In genomic region chr3:23314981-23315805, GRCh38 we compare ENCODE assay signal across 28 cellular contexts.
DNase-seq lines count a peak whose midpoint lies in the region; ATAC-seq, FAIRE-seq and TF ChIP-seq lines count a peak whose summit lies in the region.
"Had no signal": no experiment of that assay in that cellular context is flagged by ENCODE, and none has a peak within 500 bp of the region (broad histone marks: within the 10 kb centered on the region; RNA-seq: fewer than 3 reads in every experiment).

No MANE protein-coding gene starts in this region.

- FAIRE-seq in pancreas (lab: Jason Lieb, UNC), result no peak
- FAIRE-seq: frontal cortex, G401.6, H1, islet of Langerhans, RCC 7860 had no signal

- DNase-seq in activated T-helper 1 cell treated with anti-CD3 and anti-CD28 coated beads, Interleukin-12 subunit alpha, Interleukin-12 subunit beta, Interleukin-2, Interleukin-4 antibody, amounts not matched to agents 30 ng/mL and 10 ng/mL and 1 ng/mL, durations not matched to agents 14 hours and 24 hours and 36 hours (ENCODE audit: low spot score), result no peak
- DNase-seq in fibroblast of pulmonary artery (ENCODE audit: low read depth) (peak; percentile 15), smooth muscle cell (lab: John Stamatoyannopoulos, UW; ENCODE audit: unreplicated experiment) (no peak), pancreas (no peak), SK-N-DZ (ENCODE audit: low spot score) (no peak)
- DNase-seq: activated CD4-positive, alpha-beta T cell treated with anti-CD3 and anti-CD28 coated beads, Interleukin-2, amount 10 ng/mL, durations not matched to agents 24 days and 14 days; activated naive CD4-positive, alpha-beta T cell treated with Interleukin-2 at 50 U/mL for 16 hours; activated T-cell treated with anti-CD3 and anti-CD28 coated beads, Interleukin-2, amount 50 U/mL, for 4 hours; anterior cingulate cortex; CD4-positive, alpha-beta T cell; central memory CD4-positive, alpha-beta T cell; NCI-H1694; NCI-H526 treated with DMSO at 0.1 percent for 48 hours; nephron progenitor cell; T-helper 17 cell; upper lobe of left lung had no signal

- no peaks in the 10 kb centered on the region for H3K4me1 ChIP-seq in HEK293 (ENCODE audit: control insufficient read depth, insufficient read depth, low read length)
- peaks cover 6% of the 10 kb centered on the region for H3K4me1 ChIP-seq in smooth muscle cell (ENCODE audit: low read depth)
- H3K4me1 ChIP-seq in pancreas, result no peaks in the 10 kb centered on the region
- H3K4me1 ChIP-seq: upper lobe of left lung had no signal

- no peak overlapping the region for H3K4me3 Mint-ChIP-seq in activated T-helper 1 cell treated with anti-CD3 and anti-CD28 coated beads, Interleukin-12 subunit alpha, Interleukin-12 subunit beta, Interleukin-2, Interleukin-4 antibody, amounts not matched to agents 30 ng/mL and 10 ng/mL and 1 ng/mL, durations not matched to agents 14 hours and 24 hours and 36 hours
- H3K4me3 Mint-ChIP-seq: activated CD4-positive, alpha-beta T cell treated with anti-CD3 and anti-CD28 coated beads, Interleukin-2, amount 10 ng/mL, durations not matched to agents 24 days and 14 days; activated T-cell treated with anti-CD3 and anti-CD28 coated beads, Interleukin-2, amount 50 U/mL, for 4 hours; CD4-positive, alpha-beta T cell; nephron progenitor cell; T-helper 17 cell had no signal

- no peak for ATAC-seq in GM19395 (IDR thresholded peaks at IDR 0.05; ENCODE audit: unreplicated experiment)
- ATAC-seq in esophagus mucosa, result no peak
- ATAC-seq in pancreas, result no peak
- ATAC-seq: activated T-cell treated with anti-CD3 and anti-CD28 coated beads, Interleukin-2, amount 50 U/mL, for 4 hours; sciatic nerve; T-helper 17 cell had no signal

- H3K4me3 ChIP-seq in HEK293 (ENCODE audit: low read depth, low read length) (no peak overlapping the region), fibroblast of pulmonary artery (replicated peaks; ENCODE audit: low read depth, low read length) (no peak overlapping the region), smooth muscle cell (no peak overlapping the region), pancreas (no peak overlapping the region)
- H3K4me3 ChIP-seq: upper lobe of left lung had no signal

- H3K27me3 ChIP-seq in smooth muscle cell (ENCODE audit: low read depth), result no peaks in the 10 kb centered on the region
- H3K27me3 ChIP-seq in pancreas, result no peaks in the 10 kb centered on the region
- H3K27me3 ChIP-seq: upper lobe of left lung had no signal

- peaks cover 53% of the 10 kb centered on the region for H4K20me1 ChIP-seq in smooth muscle cell (ENCODE audit: low read depth)

- intact Hi-C loops in activated T-helper 1 cell treated with anti-CD3 and anti-CD28 coated beads, Interleukin-12 subunit alpha, Interleukin-12 subunit beta, Interleukin-2, Interleukin-4 antibody, amounts not matched to agents 30 ng/mL and 10 ng/mL and 1 ng/mL, durations not matched to agents 14 hours and 24 hours and 36 hours (cut with micrococcal nuclease), result no loop called here
- intact Hi-C loops in pancreas (cut with DNase I), result no loop called here

- H2AFZ ChIP-seq in smooth muscle cell (ENCODE audit: low read depth), result no peak overlapping the region

- no peaks in the 10 kb centered on the region for H3K36me3 Mint-ChIP-seq in activated T-helper 1 cell treated with anti-CD3 and anti-CD28 coated beads, Interleukin-12 subunit alpha, Interleukin-12 subunit beta, Interleukin-2, Interleukin-4 antibody, amounts not matched to agents 30 ng/mL and 10 ng/mL and 1 ng/mL, durations not matched to agents 14 hours and 24 hours and 36 hours (ENCODE audit: low read depth)

- POLR2A ChIA-PET in HEK293 (lab: Yijun Ruan, JAX), result no interaction called here

- H3K27ac Mint-ChIP-seq in activated T-helper 1 cell treated with anti-CD3 and anti-CD28 coated beads, Interleukin-12 subunit alpha, Interleukin-12 subunit beta, Interleukin-2, Interleukin-4 antibody, amounts not matched to agents 30 ng/mL and 10 ng/mL and 1 ng/mL, durations not matched to agents 14 hours and 24 hours and 36 hours, result peak overlapping the region; percentile 45
- H3K27ac Mint-ChIP-seq: activated CD4-positive, alpha-beta T cell treated with anti-CD3 and anti-CD28 coated beads, Interleukin-2, amount 10 ng/mL, durations not matched to agents 24 days and 14 days; CD4-positive, alpha-beta T cell; nephron progenitor cell; T-helper 17 cell had no signal

- WGBS in smooth muscle cell (ENCODE audit: low lambda C conversion rate), result 72% methylated on average over 5 of the region's 5 CpGs
- WGBS in pancreas, 2 donors, result 80 to 88% methylated on average over 5 of the region's 5 CpGs

- CTCF ChIA-PET in HEK293 (lab: Yijun Ruan, JAX), result no interaction called here

- H3K79me2 ChIP-seq in smooth muscle cell (ENCODE audit: low read depth), result peaks cover 35% of the 10 kb centered on the region

- no peaks in the 10 kb centered on the region for H3K27me3 Mint-ChIP-seq in activated T-helper 1 cell treated with anti-CD3 and anti-CD28 coated beads, Interleukin-12 subunit alpha, Interleukin-12 subunit beta, Interleukin-2, Interleukin-4 antibody, amounts not matched to agents 30 ng/mL and 10 ng/mL and 1 ng/mL, durations not matched to agents 14 hours and 24 hours and 36 hours (ENCODE audit: insufficient read depth)
- H3K27me3 Mint-ChIP-seq: activated CD4-positive, alpha-beta T cell treated with anti-CD3 and anti-CD28 coated beads, Interleukin-2, amount 10 ng/mL, durations not matched to agents 24 days and 14 days; CD4-positive, alpha-beta T cell; T-helper 17 cell had no signal

- TF ChIP-seq CTCF in HEK293 (tag by site-specific recombination; IDR thresholded peaks at IDR 0.05), result no peak
- TF ChIP-seq CTCF in fibroblast of pulmonary artery (IDR thresholded peaks at IDR 0.05; ENCODE audit: low read length, missing control alignments), result no peak
- no peak for TF ChIP-seq CTCF in smooth muscle cell (IDR thresholded peaks at IDR 0.05; ENCODE audit: borderline replicate concordance, insufficient read depth, poor library complexity, severe bottlenecking)
- no peak for TF ChIP-seq CTCF in pancreas (IDR thresholded peaks at IDR 0.05)

- no peaks in the 10 kb centered on the region for H3K4me1 Mint-ChIP-seq in activated T-helper 1 cell treated with anti-CD3 and anti-CD28 coated beads, Interleukin-12 subunit alpha, Interleukin-12 subunit beta, Interleukin-2, Interleukin-4 antibody, amounts not matched to agents 30 ng/mL and 10 ng/mL and 1 ng/mL, durations not matched to agents 14 hours and 24 hours and 36 hours (ENCODE audit: low read depth)
- H3K4me1 Mint-ChIP-seq: activated CD4-positive, alpha-beta T cell treated with anti-CD3 and anti-CD28 coated beads, Interleukin-2, amount 10 ng/mL, durations not matched to agents 24 days and 14 days; nephron progenitor cell; T-helper 17 cell had no signal

- peak overlapping the region; percentile 35 for H3K4me2 ChIP-seq in smooth muscle cell
- H3K4me2 ChIP-seq: KMS-11 had no signal

- peaks cover 15% of the 10 kb centered on the region for H3K9me3 Mint-ChIP-seq in activated T-helper 1 cell treated with anti-CD3 and anti-CD28 coated beads, Interleukin-12 subunit alpha, Interleukin-12 subunit beta, Interleukin-2, Interleukin-4 antibody, amounts not matched to agents 30 ng/mL and 10 ng/mL and 1 ng/mL, durations not matched to agents 14 hours and 24 hours and 36 hours
- H3K9me3 Mint-ChIP-seq: CD4-positive, alpha-beta T cell had no signal

- H3K36me3 ChIP-seq in HEK293 (ENCODE audit: control insufficient read depth in 2 of 2, insufficient read depth in 1 of 2, low read length in 2 of 2), result no peaks in the 10 kb centered on the region
- H3K36me3 ChIP-seq in smooth muscle cell (ENCODE audit: low read depth), result no peaks in the 10 kb centered on the region
- H3K36me3 ChIP-seq in pancreas, result no peaks in the 10 kb centered on the region
- H3K36me3 ChIP-seq: upper lobe of left lung had no signal

- H3K9me3 ChIP-seq in HEK293 (ENCODE audit: control insufficient read depth, insufficient read depth, low read depth, low read length) (no peaks in the 10 kb centered on the region), smooth muscle cell (replicated peaks; ENCODE audit: low read depth) (no peaks in the 10 kb centered on the region), pancreas (no peaks in the 10 kb centered on the region)
- H3K9me3 ChIP-seq: upper lobe of left lung had no signal

- H3K27ac ChIP-seq in HEK293 (ENCODE audit: extremely low read depth, low read depth, low read length) (no peak overlapping the region), smooth muscle cell (ENCODE audit: low read depth) (peak overlapping the region; percentile 18), pancreas (no peak overlapping the region)
- H3K27ac ChIP-seq: epithelial cell of prostate, KMS-11, upper lobe of left lung, VCaP had no signal

- H3F3A ChIP-seq in smooth muscle cell (ENCODE audit: low read depth), result no peaks in the 10 kb centered on the region

- no peak overlapping the region for H3K9ac ChIP-seq in smooth muscle cell (ENCODE audit: low read depth)
- H3K9ac ChIP-seq: KMS-11 had no signal

TF ChIP-seq in HEK293, 187 proteins besides CTCF, POLR2A, EP300 and RAD21:
- no peak for TF ChIP-seq ZNF37A (tag by site-specific recombination; IDR thresholded peaks at IDR 0.05)
- TF ChIP-seq ZNF426 (tag by site-specific recombination; IDR thresholded peaks at IDR 0.05), result no peak
- no peak for TF ChIP-seq ZNF48 (tag by site-specific recombination; IDR thresholded peaks at IDR 0.05)
- no peak for TF ChIP-seq ZNF654 (tag by site-specific recombination; IDR thresholded peaks at IDR 0.05; ENCODE audit: low read depth)
- no peak for TF ChIP-seq ZFP69B (tag by site-specific recombination; IDR thresholded peaks at IDR 0.05)
- no peak for TF ChIP-seq ZNF701 (tag by site-specific recombination; IDR thresholded peaks at IDR 0.05)
- TF ChIP-seq ZNF239 (tag by site-specific recombination; IDR thresholded peaks at IDR 0.05), result no peak
- TF ChIP-seq EGR2 (tag by site-specific recombination; IDR thresholded peaks at IDR 0.05; ENCODE audit: low read depth), result peak; percentile 37; the same call in 1 of the 2 replicates
